Comparison of ENCODE assay signal across 2 cellular contexts in genomic region chr2:136024185-136024584, GRCh38.
TF ChIP-seq lines count a peak whose summit lies in the region.

No MANE protein-coding gene starts in this region.

TF ChIP-seq in GM23338, 12 proteins besides CTCF, POLR2A, EP300 and RAD21:
- TF ChIP-seq POLR2AphosphoS5 (IDR thresholded peaks at IDR 0.05; ENCODE audit: low read depth) (no peak), JUNB (IDR thresholded peaks at IDR 0.05; ENCODE audit: unreplicated experiment) (no peak), CREB1 (CRISPR knock-in tag; IDR thresholded peaks at IDR 0.05; ENCODE audit: low read depth) (no peak), STAT1 (IDR thresholded peaks at IDR 0.05; ENCODE audit: unreplicated experiment) (no peak), ZNF462 (CRISPR knock-in tag; IDR thresholded peaks at IDR 0.05) (no peak), EZH2 (IDR thresholded peaks at IDR 0.05; ENCODE audit: low read depth, unreplicated experiment) (no peak), NANOG (IDR thresholded peaks at IDR 0.05; ENCODE audit: borderline replicate concordance) (no peak), REST (IDR thresholded peaks at IDR 0.05; ENCODE audit: unreplicated experiment) (no peak), EZH2phosphoT487 (IDR thresholded peaks at IDR 0.05; ENCODE audit: unreplicated experiment) (no peak), ZNF331 (CRISPR knock-in tag; IDR thresholded peaks at IDR 0.05; ENCODE audit: low read depth) (no peak), ETS1 (IDR thresholded peaks at IDR 0.05) (no peak), ZNF114 (CRISPR knock-in tag; IDR thresholded peaks at IDR 0.05) (no peak)

TF ChIP-seq in H1, 55 proteins besides CTCF, POLR2A, EP300 and RAD21:
- no peak for TF ChIP-seq CBX8 (IDR thresholded peaks at IDR 0.05; ENCODE audit: borderline replicate concordance, low read depth, low read length)
- TF ChIP-seq BCL11A (IDR thresholded peaks at IDR 0.05; ENCODE audit: low read depth in 2 of 2, low read length in 2 of 2), result no peak
- no peak for TF ChIP-seq MAX (IDR thresholded peaks at IDR 0.05)
- no peak for TF ChIP-seq HDAC6 (IDR thresholded peaks at IDR 0.05; ENCODE audit: low read depth, low read length)
- no peak for TF ChIP-seq EZH2 (IDR thresholded peaks at IDR 0.05; ENCODE audit: low read depth, low read length, severe bottlenecking)
- TF ChIP-seq SP4 (IDR thresholded peaks at IDR 0.05; ENCODE audit: low read length), result no peak
- TF ChIP-seq CTBP2 (IDR thresholded peaks at IDR 0.05; ENCODE audit: borderline replicate concordance, insufficient read depth, insufficient read length, low read length), result no peak
- TF ChIP-seq ZNF274 (IDR thresholded peaks at IDR 0.05; ENCODE audit: borderline replicate concordance, extremely low read depth, low read length), result no peak
- no peak for TF ChIP-seq NRF1 (IDR thresholded peaks at IDR 0.05; ENCODE audit: low read depth, low read length)
- TF ChIP-seq E2F6 (IDR thresholded peaks at IDR 0.05), result no peak
- TF ChIP-seq GABPA (IDR thresholded peaks at IDR 0.05; ENCODE audit: borderline replicate concordance, insufficient read depth, low read length), result no peak
- TF ChIP-seq SIN3A (conservative IDR thresholded peaks at IDR 0.05 in 1 of 2, IDR thresholded peaks at IDR 0.05 in 1 of 2; ENCODE audit: low read depth in 1 of 2, low read length in 2 of 2), result no peak
- TF ChIP-seq POLR2AphosphoS5 (IDR thresholded peaks at IDR 0.05; ENCODE audit: low read depth, low read length), result no peak
- TF ChIP-seq JUND (IDR thresholded peaks at IDR 0.05; ENCODE audit: low read length), result no peak
- TF ChIP-seq EGR1 (IDR thresholded peaks at IDR 0.05; ENCODE audit: borderline replicate concordance, low read depth, low read length), result no peak
- no peak for TF ChIP-seq ASH2L (IDR thresholded peaks at IDR 0.05; ENCODE audit: low read length)
- TF ChIP-seq KDM5A (IDR thresholded peaks at IDR 0.05; ENCODE audit: low read length), result no peak
- no peak for TF ChIP-seq ATF2 (IDR thresholded peaks at IDR 0.05; ENCODE audit: low read length)
- no peak for TF ChIP-seq CEBPB (IDR thresholded peaks at IDR 0.05; ENCODE audit: low read depth, low read length)
- no peak for TF ChIP-seq TAF7 (optimal IDR thresholded peaks at IDR 0.05; ENCODE audit: borderline replicate concordance, low read depth, low read length)
